17 cellular contexts compared by ENCODE assay signal in the genomic region with DNA sequence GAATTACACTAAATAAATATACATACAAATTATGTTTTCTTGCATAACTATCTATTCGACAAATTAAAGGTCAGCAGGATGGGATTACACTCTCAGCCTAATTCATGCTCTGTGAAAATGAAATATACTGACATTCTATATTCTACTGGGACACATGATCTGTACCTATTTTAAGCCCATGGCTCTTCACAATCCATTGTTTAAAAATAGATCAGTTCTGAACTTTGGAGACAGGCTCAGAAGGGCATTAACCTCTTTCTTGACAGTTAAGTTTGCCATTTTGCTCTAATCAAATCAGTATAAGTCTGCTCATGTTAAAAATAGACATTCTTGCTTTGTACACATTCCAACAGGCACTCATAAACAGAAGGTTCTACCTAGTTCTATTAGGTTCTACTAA.
DNase-seq lines count a peak whose midpoint lies in the region; ATAC-seq and TF ChIP-seq lines count a peak whose summit lies in the region.
"Had no signal": no experiment of that assay in that cellular context is flagged by ENCODE, and none has a peak within 500 bp of the region (broad histone marks: within the 10 kb centered on the region; RNA-seq: fewer than 3 reads in every experiment).

No MANE protein-coding gene starts in this region.

- H3K4me1 ChIP-seq in MM.1S (ENCODE audit: low read length) (no peaks in the 10 kb centered on the region), left ventricle myocardium inferior (peaks cover 16% of the 10 kb centered on the region), gastrocnemius medialis (peaks cover 4 to 17% of the 10 kb centered on the region in 2 donors), upper lobe of right lung (no peaks in the 10 kb centered on the region)
- H3K4me1 ChIP-seq: A549 had no signal

- in situ Hi-C loops in gastrocnemius medialis (cut with MboI; ENCODE audit: low sequenced_read_pairs in 4 of 4), result no loop called here

- no peak overlapping the region for H2AFZ ChIP-seq in MM.1S (ENCODE audit: low read length)

- H3K4me2 ChIP-seq in MM.1S (ENCODE audit: low read depth, low read length), result no peak overlapping the region
- H3K4me2 ChIP-seq: A549 had no signal

- H3K9me2 ChIP-seq in MM.1S (replicated peaks; ENCODE audit: insufficient read depth, low read length), result no peaks in the 10 kb centered on the region

- H3K27me3 ChIP-seq in MM.1S (replicated peaks; ENCODE audit: insufficient read depth, low read length) (no peaks in the 10 kb centered on the region), left ventricle myocardium inferior (ENCODE audit: low read depth) (no peaks in the 10 kb centered on the region), gastrocnemius medialis (no peaks in the 10 kb centered on the region), upper lobe of right lung (no peaks in the 10 kb centered on the region)
- H3K27me3 ChIP-seq: BE2C had no signal

- H3K27ac ChIP-seq in MM.1S (ENCODE audit: low read length) (no peak overlapping the region), left ventricle myocardium inferior (replicated peaks) (peak overlapping the region; percentile 84), gastrocnemius medialis (peak overlapping the region; percentile 67 to 80 (median 70)), upper lobe of right lung (no peak overlapping the region)
- H3K27ac ChIP-seq: A549 had no signal

- H3K9ac ChIP-seq in MM.1S (ENCODE audit: low read length), result no peak overlapping the region

- TF ChIP-seq CTCF in MM.1S (IDR thresholded peaks at IDR 0.05; ENCODE audit: low read length), result no peak
- no peak for TF ChIP-seq CTCF in left ventricle myocardium inferior (IDR thresholded peaks at IDR 0.05; ENCODE audit: borderline replicate concordance)
- no peak for TF ChIP-seq CTCF in gastrocnemius medialis (IDR thresholded peaks at IDR 0.05 in 4 of 5, conservative IDR thresholded peaks at IDR 0.05 in 1 of 5)
- TF ChIP-seq CTCF in upper lobe of right lung (IDR thresholded peaks at IDR 0.05), result no peak

- H3K36me3 ChIP-seq in MM.1S (replicated peaks; ENCODE audit: insufficient read depth, low read length), result no peaks in the 10 kb centered on the region
- no peaks in the 10 kb centered on the region for H3K36me3 ChIP-seq in left ventricle myocardium inferior
- no peaks in the 10 kb centered on the region for H3K36me3 ChIP-seq in gastrocnemius medialis
- no peaks in the 10 kb centered on the region for H3K36me3 ChIP-seq in upper lobe of right lung
- H3K36me3 ChIP-seq: BE2C had no signal

- H3K9me3 ChIP-seq in MM.1S (replicated peaks; ENCODE audit: insufficient read depth, low read length), result no peaks in the 10 kb centered on the region
- no peaks in the 10 kb centered on the region for H3K9me3 ChIP-seq in left ventricle myocardium inferior (replicated peaks)
- no peaks in the 10 kb centered on the region for H3K9me3 ChIP-seq in gastrocnemius medialis
- no peaks in the 10 kb centered on the region for H3K9me3 ChIP-seq in upper lobe of right lung
- H3K9me3 ChIP-seq: BE2C had no signal

- H3K79me2 ChIP-seq in MM.1S (ENCODE audit: low read length), result no peaks in the 10 kb centered on the region

- no peaks in the 10 kb centered on the region for H4K20me1 ChIP-seq in MM.1S (ENCODE audit: insufficient read depth, low read length)

- peak; percentile 18 for DNase-seq in MM.1S
- no peak for DNase-seq in Right ventricle myocardium superior
- DNase-seq in left ventricle myocardium inferior, result no peak
- no peak for DNase-seq in gastrocnemius medialis
- DNase-seq in upper lobe of right lung, result no peak
- DNase-seq in A172 (ENCODE audit: low spot score), result no peak
- DNase-seq: BE2C; CD8-positive, alpha-beta T cell; COR-L47; DMS153; DND-41; GDM1; GOT3; H9 had no signal

- no peaks in the 10 kb centered on the region for H3F3A ChIP-seq in MM.1S (ENCODE audit: insufficient read depth, low read length)

- no peak overlapping the region for H3K4me3 ChIP-seq in MM.1S (ENCODE audit: low read length)
- H3K4me3 ChIP-seq in left ventricle myocardium inferior, result peak overlapping the region; percentile 15
- H3K4me3 ChIP-seq in gastrocnemius medialis, result no peak overlapping the region
- no peak overlapping the region for H3K4me3 ChIP-seq in upper lobe of right lung
- H3K4me3 ChIP-seq: A549 had no signal

- TF ChIP-seq POLR2A in gastrocnemius medialis (IDR thresholded peaks at IDR 0.05), result no peak

- intact Hi-C loops in Right ventricle myocardium superior (cut with DNase I) (no loop called here), left ventricle myocardium inferior (cut with micrococcal nuclease) (no loop called here), gastrocnemius medialis (cut with DNase I; ENCODE audit: low total_unique reads) (loop anchor here (5.0 kb wide), 1 partner anchor 117 kb away; no protein-coding TSS in a partner anchor), upper lobe of right lung (cut with DNase I) (no loop called here)

- peak; percentile 96 for ATAC-seq in Right ventricle myocardium superior (ENCODE audit: poor library complexity)
- ATAC-seq in gastrocnemius medialis, result peak; percentile 98 to 99
- no peak for ATAC-seq in HG02852 (IDR thresholded peaks at IDR 0.05; ENCODE audit: unreplicated experiment)
- no peak for ATAC-seq in upper lobe of right lung
- ATAC-seq: A549; CD8-positive, alpha-beta T cell; HepG2 had no signal

Comparison
In these comparisons a context has a peak if more than half of its experiments do, and no peak if none do; other contexts are left out.
1. H3K27ac ChIP-seq: peak in left ventricle myocardium inferior (single experiment) and gastrocnemius medialis (4 of 4); none in MM.1S (single experiment) and upper lobe of right lung (single experiment).
2. ATAC-seq: peak in Right ventricle myocardium superior (single experiment) and gastrocnemius medialis (2 of 2); none in HG02852 (single experiment) and upper lobe of right lung (single experiment).